19 cellular contexts compared by ENCODE assay signal in the genomic region with DNA sequence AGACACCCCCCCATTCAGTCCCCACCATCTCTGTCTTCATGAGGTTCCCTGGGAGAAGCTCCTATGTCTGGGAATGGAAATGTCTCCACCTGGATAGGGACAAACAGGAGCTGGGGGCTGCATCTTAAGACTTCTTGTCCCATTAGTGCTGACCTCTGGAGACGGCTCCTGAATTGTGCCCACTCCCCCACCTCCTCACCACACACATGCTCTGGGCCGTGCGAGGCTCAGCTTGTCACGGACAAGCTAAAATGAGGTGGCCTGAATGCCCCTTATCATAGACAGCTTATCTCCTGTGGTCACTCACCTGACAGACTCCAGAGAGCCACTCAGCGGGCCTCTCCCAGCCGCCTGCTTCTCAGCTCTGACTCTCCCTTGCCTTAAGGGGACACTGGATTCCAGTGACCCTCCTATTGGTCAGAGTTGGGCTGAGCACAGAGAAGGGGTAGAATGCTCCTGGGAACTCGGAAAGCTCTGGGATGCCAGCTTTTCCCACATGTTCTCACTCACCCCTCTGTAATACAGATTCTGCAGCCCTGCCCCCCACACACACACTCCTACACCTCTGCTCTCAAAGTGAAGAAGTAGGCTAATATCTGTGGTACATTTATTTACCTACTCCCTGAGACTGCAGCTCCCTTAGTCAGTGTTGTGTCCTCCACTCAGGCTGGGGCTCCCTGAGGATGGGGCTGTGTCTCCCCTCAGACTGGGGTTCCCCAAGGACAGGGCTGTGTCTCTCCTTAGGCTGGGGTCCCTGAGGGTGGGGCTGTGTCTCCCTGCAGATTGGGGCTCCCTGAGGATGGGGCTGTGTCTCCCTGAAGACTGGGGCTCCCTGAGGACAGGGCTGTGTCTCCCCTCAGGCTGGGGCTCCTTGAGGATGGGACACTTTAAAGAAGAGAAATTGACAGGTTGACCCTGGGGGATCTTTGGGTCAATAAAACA.
DNase-seq lines count a peak whose midpoint lies in the region; ATAC-seq and TF ChIP-seq lines count a peak whose summit lies in the region.
"Had no signal": no experiment of that assay in that cellular context is flagged by ENCODE, and none has a peak within 500 bp of the region (broad histone marks: within the 10 kb centered on the region; RNA-seq: fewer than 3 reads in every experiment).

No MANE protein-coding gene starts in this region.

- H3K4me2 ChIP-seq in smooth muscle cell, result peak overlapping the region; percentile 48

- H3K27me3 ChIP-seq in left lung (no peaks in the 10 kb centered on the region), smooth muscle cell (ENCODE audit: low read depth) (no peaks in the 10 kb centered on the region), prostate gland (replicated peaks; ENCODE audit: insufficient read depth) (no peaks in the 10 kb centered on the region)
- H3K27me3 ChIP-seq: SJSA1 had no signal

- H3K4me3 ChIP-seq in left lung, result no peak overlapping the region
- H3K4me3 ChIP-seq in smooth muscle cell, result no peak overlapping the region
- no peak overlapping the region for H3K4me3 ChIP-seq in prostate gland
- H3K4me3 ChIP-seq: GM23248, SJSA1 had no signal

- H3K36me3 Mint-ChIP-seq in WTC11, result no peaks in the 10 kb centered on the region
- H3K36me3 Mint-ChIP-seq: memory B cell had no signal

- TF ChIP-seq CTCF in WTC11 (IDR thresholded peaks at IDR 0.05) (no peak), left lung (IDR thresholded peaks at IDR 0.05) (no peak), smooth muscle cell (IDR thresholded peaks at IDR 0.05; ENCODE audit: borderline replicate concordance, insufficient read depth, poor library complexity, severe bottlenecking) (no peak), prostate gland (IDR thresholded peaks at IDR 0.05) (no peak)

- peaks cover 14% of the 10 kb centered on the region for H3K4me1 Mint-ChIP-seq in WTC11
- H3K4me1 Mint-ChIP-seq: B cell had no signal

- H3K27ac Mint-ChIP-seq in WTC11, result peak overlapping the region; percentile 14; the same call in 1 of the 2 replicates
- H3K27ac Mint-ChIP-seq: activated T-helper 1 cell treated with anti-CD3 and anti-CD28 coated beads, Interleukin-12 subunit alpha, Interleukin-12 subunit beta, Interleukin-2, Interleukin-4 antibody, amounts not matched to agents 30 ng/mL and 10 ng/mL and 1 ng/mL, durations not matched to agents 14 hours and 24 hours and 36 hours; B cell; memory B cell had no signal

- no peaks in the 10 kb centered on the region for H3K36me3 ChIP-seq in left lung
- no peaks in the 10 kb centered on the region for H3K36me3 ChIP-seq in smooth muscle cell (ENCODE audit: low read depth)
- H3K36me3 ChIP-seq in prostate gland, result no peaks in the 10 kb centered on the region
- H3K36me3 ChIP-seq: SJSA1 had no signal

- peak; percentile 75 for DNase-seq in ELF-1 (ENCODE audit: low read depth, low spot score)
- DNase-seq in WTC11 (ENCODE audit: low spot score), result no peak
- DNase-seq in left lung, result peak in 1 of 2 donors; percentile 50
- DNase-seq in smooth muscle cell (lab: John Stamatoyannopoulos, UW; ENCODE audit: unreplicated experiment), result no peak
- DNase-seq in NCI-H774 (lab: John Stamatoyannopoulos, UW), result no peak
- DNase-seq in prostate gland (ENCODE audit: low spot score), result no peak
- DNase-seq: activated CD4-positive, alpha-beta T cell treated with anti-CD3 and anti-CD28 coated beads, Interleukin-2, amount 50 U/mL, for 1 hour; DMS 273 treated with DMSO at 0.1 percent for 48 hours; GM23248; NCI-H1930; NCI-H510A treated with DMSO at 0.1 percent for 48 hours; small intestine; stimulated activated naive CD4-positive, alpha-beta T cell had no signal

- CTCF ChIA-PET in WTC11 (lab: Charles Lee), result interaction anchor here (0.6 to 1.6 kb wide), 4 partner anchors 9 to 43 kb away, joined by 3 to 12 read pairs (median 6); no protein-coding TSS in a partner anchor

- H3K27me3 Mint-ChIP-seq in WTC11 (ENCODE audit: low read depth), result no peaks in the 10 kb centered on the region

- H3K4me1 ChIP-seq in left lung (no peaks in the 10 kb centered on the region), smooth muscle cell (ENCODE audit: low read depth) (peaks cover 23% of the 10 kb centered on the region), prostate gland (replicated peaks) (no peaks in the 10 kb centered on the region)

- no peaks in the 10 kb centered on the region for H4K20me1 ChIP-seq in smooth muscle cell (ENCODE audit: low read depth)

- no peak for TF ChIP-seq POLR2A in prostate gland (IDR thresholded peaks at IDR 0.05)

- no peak overlapping the region for H2AFZ ChIP-seq in smooth muscle cell (ENCODE audit: low read depth)
- H2AFZ ChIP-seq: GM23248 had no signal

- H3K9ac ChIP-seq in smooth muscle cell (ENCODE audit: low read depth), result no peak overlapping the region
- H3K9ac ChIP-seq: GM23248 had no signal

- no peaks in the 10 kb centered on the region for H3K9me3 ChIP-seq in left lung
- H3K9me3 ChIP-seq in smooth muscle cell (replicated peaks; ENCODE audit: low read depth), result no peaks in the 10 kb centered on the region
- no peaks in the 10 kb centered on the region for H3K9me3 ChIP-seq in prostate gland
- H3K9me3 ChIP-seq: SJSA1 had no signal

- ATAC-seq in WTC11, result peak; percentile 32; the same call in 1 of the 2 replicates
- ATAC-seq in left lung, result peak; percentile 86
- no peak for ATAC-seq in GM18873 (IDR thresholded peaks at IDR 0.05; ENCODE audit: low FRiP score, unreplicated experiment)
- ATAC-seq in HG02981 (IDR thresholded peaks at IDR 0.05; ENCODE audit: unreplicated experiment), result no peak

- no peaks in the 10 kb centered on the region for H3K9me3 Mint-ChIP-seq in WTC11
- H3K9me3 Mint-ChIP-seq: activated T-helper 1 cell treated with anti-CD3 and anti-CD28 coated beads, Interleukin-12 subunit alpha, Interleukin-12 subunit beta, Interleukin-2, Interleukin-4 antibody, amounts not matched to agents 30 ng/mL and 10 ng/mL and 1 ng/mL, durations not matched to agents 14 hours and 24 hours and 36 hours; memory B cell had no signal

- H3K27ac ChIP-seq in left lung, result no peak overlapping the region
- H3K27ac ChIP-seq in smooth muscle cell (ENCODE audit: low read depth), result no peak overlapping the region
- H3K27ac ChIP-seq in prostate gland, result no peak overlapping the region
- H3K27ac ChIP-seq: GM23248, SJSA1 had no signal

- H3F3A ChIP-seq in smooth muscle cell (ENCODE audit: low read depth), result peaks cover 10% of the 10 kb centered on the region

- H3K4me3 Mint-ChIP-seq in WTC11, result no peak overlapping the region
- H3K4me3 Mint-ChIP-seq: activated T-helper 1 cell treated with anti-CD3 and anti-CD28 coated beads, Interleukin-12 subunit alpha, Interleukin-12 subunit beta, Interleukin-2, Interleukin-4 antibody, amounts not matched to agents 30 ng/mL and 10 ng/mL and 1 ng/mL, durations not matched to agents 14 hours and 24 hours and 36 hours; B cell; memory B cell had no signal

- POLR2A ChIA-PET in WTC11 (lab: Charles Lee), result interaction anchor here (0.7 to 1.9 kb wide), 6 partner anchors 10 to 200 kb away, joined by 3 to 10 read pairs (median 4); partner anchors contain the start of gene VEGFA

- 47% methylated on average over 7 of the region's 7 CpGs for whole genome bisulfite sequencing in smooth muscle cell (ENCODE audit: low lambda C conversion rate)
- WGBS in prostate gland, result 96% methylated on average over 7 of the region's 7 CpGs

- intact Hi-C loops in left lung (cut with DNase I) (no loop called here), prostate gland (cut with DNase I) (no loop called here)

- H3K79me2 ChIP-seq in smooth muscle cell (ENCODE audit: low read depth), result no peaks in the 10 kb centered on the region

TF ChIP-seq in WTC11, 78 proteins besides CTCF, POLR2A, EP300 and RAD21:
- no peak for TF ChIP-seq CBFB (CRISPR knock-in tag; IDR thresholded peaks at IDR 0.05; ENCODE audit: low read depth)
- TF ChIP-seq, protein P1, sequence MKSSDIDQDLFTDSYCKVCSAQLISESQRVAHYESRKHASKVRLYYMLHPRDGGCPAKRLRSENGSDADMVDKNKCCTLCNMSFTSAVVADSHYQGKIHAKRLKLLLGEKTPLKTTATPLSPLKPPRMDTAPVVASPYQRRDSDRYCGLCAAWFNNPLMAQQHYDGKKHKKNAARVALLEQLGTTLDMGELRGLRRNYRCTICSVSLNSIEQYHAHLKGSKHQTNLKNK (CRISPR knock-in tag; IDR thresholded peaks at IDR 0.05), result no peak
- no peak for TF ChIP-seq KAT7 (CRISPR knock-in tag; IDR thresholded peaks at IDR 0.05; ENCODE audit: borderline replicate concordance)
- TF ChIP-seq E2F5 (CRISPR knock-in tag; IDR thresholded peaks at IDR 0.05), result no peak
- TF ChIP-seq CDX4 (CRISPR knock-in tag; IDR thresholded peaks at IDR 0.05; ENCODE audit: borderline replicate concordance), result no peak
- TF ChIP-seq ATF6 (CRISPR knock-in tag; IDR thresholded peaks at IDR 0.05), result no peak
TF ChIP-seq in WTC11: peak in this region for 0.

Comparison
In these comparisons a context has a peak if more than half of its experiments do, and no peak if none do; other contexts are left out.
1. ATAC-seq: peak in WTC11 (single experiment) and left lung (single experiment); none in GM18873 (single experiment) and HG02981 (single experiment).